32 cellular contexts compared by ENCODE assay signal in genomic region chr1:226920446-226920894, GRCh38. TPM values are rescaled to one million over a fixed set of nuclear protein-coding genes. Genes with fewer than 3 reads are reported as not detected.
DNase-seq lines count a peak whose midpoint lies in the region; ATAC-seq and TF ChIP-seq lines count a peak whose summit lies in the region.
"Had no signal": no experiment of that assay in that cellular context is flagged by ENCODE, and none has a peak within 500 bp of the region (broad histone marks: within the 10 kb centered on the region; RNA-seq: fewer than 3 reads in every experiment).

No MANE protein-coding gene starts in this region.

- H3K9me2 ChIP-seq in GM23338 (ENCODE audit: insufficient read depth) = no peaks in the 10 kb centered on the region

- H3K27ac Mint-ChIP-seq in WTC11 = no peak overlapping the region
- H3K27ac Mint-ChIP-seq in GM23338 = no peak overlapping the region
- H3K27ac Mint-ChIP-seq: activated CD4-positive, alpha-beta memory T cell treated with anti-CD3 and anti-CD28 coated beads, Interleukin-2, amount 10 ng/mL, durations not matched to agents 7 days and 5 days; HFFc6; immature natural killer cell; progenitor cell of endocrine pancreas; stimulated activated effector memory CD8-positive, alpha-beta T cell treated with anti-CD3 and anti-CD28 coated beads, Interleukin-12 subunit alpha, Interleukin-12 subunit beta, amount 100 ng/mL, for 72 hours; T-helper 1 cell treated with Interleukin-12 subunit alpha and Interleukin-12 subunit beta and Interleukin-4 antibody, amounts not matched to agents 30 μg/mL and 1 μg/mL, for 36 hours had no signal

- CTCF ChIA-PET in WTC11 (lab: Charles Lee) = interaction anchor here (1.2 to 1.6 kb wide), 2 partner anchors 50 to 351 kb away, joined by 3 read pairs; partner anchors contain the start of gene PSEN2

- TF ChIP-seq CTCF in WTC11 (IDR thresholded peaks at IDR 0.05) (no peak), right lobe of liver (IDR thresholded peaks at IDR 0.05) (no peak), stomach (IDR thresholded peaks at IDR 0.05) (no peak), GM23338 (conservative IDR thresholded peaks at IDR 0.05; ENCODE audit: low read depth in 2 of 2) (no peak)

- H3K27me3 Mint-ChIP-seq in WTC11 (ENCODE audit: low read depth) = no peaks in the 10 kb centered on the region
- peaks cover 4% of the 10 kb centered on the region for H3K27me3 Mint-ChIP-seq in GM23338 (ENCODE audit: insufficient read depth, low read depth, poor library complexity)
- H3K27me3 Mint-ChIP-seq: activated CD4-positive, alpha-beta memory T cell treated with anti-CD3 and anti-CD28 coated beads, Interleukin-2, amount 10 ng/mL, durations not matched to agents 7 days and 5 days; progenitor cell of endocrine pancreas had no signal

- H3K4me2 ChIP-seq in GM23338 = no peak overlapping the region

- no peaks in the 10 kb centered on the region for H3K9me3 ChIP-seq in right lobe of liver
- H3K9me3 ChIP-seq in stomach = no peaks in the 10 kb centered on the region
- H3K9me3 ChIP-seq: left lung, neutrophil, upper lobe of left lung had no signal

- no peaks in the 10 kb centered on the region for H3K79me2 ChIP-seq in GM23338 (replicated peaks; ENCODE audit: insufficient read depth)

- ATAC-seq in WTC11 = no peak
- ATAC-seq in right lobe of liver = peak in 3 of 4 donors; percentile 75 to 92 (median 81)
- no peak for ATAC-seq in GM23338
- no peak for ATAC-seq in GM18861 (IDR thresholded peaks at IDR 0.05; ENCODE audit: unreplicated experiment)
- ATAC-seq: left lung; naive thymus-derived CD4-positive, alpha-beta T cell; stimulated activated effector memory CD8-positive, alpha-beta T cell treated with anti-CD3 and anti-CD28 coated beads, Interleukin-12 subunit alpha, Interleukin-12 subunit beta, amount 100 ng/mL, for 72 hours had no signal

- H3K36me3 Mint-ChIP-seq in WTC11 (0 out of 2 replicates have a peak, but pooled peaks cover 4% of the 10 kb centered on the region), GM23338 (ENCODE audit: low read depth) (no peaks in the 10 kb centered on the region)
- H3K36me3 Mint-ChIP-seq: stimulated activated effector memory CD8-positive, alpha-beta T cell treated with anti-CD3 and anti-CD28 coated beads, Interleukin-12 subunit alpha, Interleukin-12 subunit beta, amount 100 ng/mL, for 72 hours had no signal

- TF ChIP-seq EP300 in stomach (IDR thresholded peaks at IDR 0.05) = no peak

- H3K4me3 ChIP-seq in right lobe of liver (no peak overlapping the region), stomach (no peak overlapping the region), GM23338 (no peak overlapping the region)
- H3K4me3 ChIP-seq: left lung, upper lobe of left lung had no signal

- H3K4me1 ChIP-seq in right lobe of liver = peaks cover 0 to 14% (median 0%) of the 10 kb centered on the region in 4 donors
- no peaks in the 10 kb centered on the region for H3K4me1 ChIP-seq in stomach
- no peaks in the 10 kb centered on the region for H3K4me1 ChIP-seq in GM23338 (ENCODE audit: insufficient read depth)
- H3K4me1 ChIP-seq: left lung, upper lobe of left lung had no signal

- no peak overlapping the region for H2AFZ ChIP-seq in GM23338

- H3K9me3 Mint-ChIP-seq in WTC11 (peaks cover 12% of the 10 kb centered on the region), GM23338 (no peaks in the 10 kb centered on the region; the same call in 2 of the 3 replicates)
- H3K9me3 Mint-ChIP-seq: activated CD4-positive, alpha-beta memory T cell treated with anti-CD3 and anti-CD28 coated beads, Interleukin-2, amount 10 ng/mL, durations not matched to agents 7 days and 5 days; HFFc6; immature natural killer cell; stimulated activated effector memory CD8-positive, alpha-beta T cell treated with anti-CD3 and anti-CD28 coated beads, Interleukin-12 subunit alpha, Interleukin-12 subunit beta, amount 100 ng/mL, for 72 hours had no signal

- H4K20me1 ChIP-seq in GM23338 (replicated peaks; ENCODE audit: insufficient read depth) = no peaks in the 10 kb centered on the region

- H3K36me3 ChIP-seq in right lobe of liver (no peaks in the 10 kb centered on the region), stomach (peaks cover 0 to 14% (median 7%) of the 10 kb centered on the region in 4 donors), GM23338 (ENCODE audit: insufficient read depth) (no peaks in the 10 kb centered on the region)
- H3K36me3 ChIP-seq: left lung, neutrophil had no signal

- WGBS in right lobe of liver (ENCODE audit: insufficient coverage, low coverage, low lambda C conversion rate, missing lambda C conversion rate) = 46% methylated on average over 2 of the region's 2 CpGs
- 51 to 62% (median 56%) methylated on average over 2 of the region's 2 CpGs for WGBS in stomach, 5 donors

- POLR2A ChIA-PET in WTC11 (lab: Charles Lee) = no interaction called here

- no peaks in the 10 kb centered on the region for H3K27me3 ChIP-seq in right lobe of liver
- H3K27me3 ChIP-seq in stomach = no peaks in the 10 kb centered on the region
- H3K27me3 ChIP-seq in GM23338 (ENCODE audit: insufficient read depth) = no peaks in the 10 kb centered on the region
- H3K27me3 ChIP-seq: left lung, neutrophil, upper lobe of left lung had no signal

- TF ChIP-seq POLR2A in right lobe of liver (IDR thresholded peaks at IDR 0.05) = no peak
- no peak for TF ChIP-seq POLR2A in stomach (IDR thresholded peaks at IDR 0.05)

- 0 out of 2 replicates have a peak, but pooled peaks cover 3% of the 10 kb centered on the region for H3K4me1 Mint-ChIP-seq in WTC11
- H3K4me1 Mint-ChIP-seq in GM23338 = no peaks in the 10 kb centered on the region
- H3K4me1 Mint-ChIP-seq: brain, immature natural killer cell had no signal

- H3F3A ChIP-seq in GM23338 (replicated peaks; ENCODE audit: low read depth) = no peaks in the 10 kb centered on the region

- intact Hi-C loops in cardiac septum (cut with DNase I) = loop anchor here (2.0 kb wide), 2 partner anchors 18 to 64 kb away; no protein-coding TSS in a partner anchor
- intact Hi-C loops in right lobe of liver (cut with DNase I) = no loop called here
- intact Hi-C loops in stomach (cut with DNase I; ENCODE audit: low total_unique reads) = no loop called here

- DNase-seq in WTC11 (ENCODE audit: low spot score) (no peak), cardiac septum (ENCODE audit: low spot score) (peak; percentile 81), right lobe of liver (peak in 2 of 3 donors; percentile 49 to 63), stomach (peak; percentile 71), kidney tubule cell (ENCODE audit: low spot score) (no peak), GM23338 (ENCODE audit: low spot score) (no peak), NCI-H345 (lab: John Stamatoyannopoulos, UW) (no peak)
- DNase-seq: activated CD4-positive, alpha-beta memory T cell treated with anti-CD3 and anti-CD28 coated beads, Interleukin-2, amount 10 ng/mL, durations not matched to agents 7 days and 5 days; activated CD4-positive, CD25-positive, alpha-beta regulatory T cell treated with anti-CD3 and anti-CD28 coated beads, Interleukin-2, amount 50 U/mL, for 72 hours; activated CD8-positive, alpha-beta memory T cell treated with anti-CD3 and anti-CD28 coated beads, Interleukin-2, amount 50 U/mL, for 4 hours; activated naive CD4-positive, alpha-beta T cell treated with Interleukin-2 at 50 U/mL for 16 hours; Calu3; DMS79 treated with DMSO at 0.1 percent for 48 hours; GF-D8; HFFc6; immature natural killer cell; KBM-7; left lung; naive thymus-derived CD4-positive, alpha-beta T cell; NCI-H1105; NCI-H187 treated with DMSO at 0.1 percent for 48 hours; NCI-H2171; NCI-H510A treated with DMSO at 0.1 percent for 48 hours; substantia nigra; upper lobe of left lung had no signal

- H3K4me3 Mint-ChIP-seq in WTC11 = no peak overlapping the region
- no peak overlapping the region for H3K4me3 Mint-ChIP-seq in GM23338
- H3K4me3 Mint-ChIP-seq: activated CD4-positive, alpha-beta memory T cell treated with anti-CD3 and anti-CD28 coated beads, Interleukin-2, amount 10 ng/mL, durations not matched to agents 7 days and 5 days; brain; HFFc6; immature natural killer cell; naive thymus-derived CD4-positive, alpha-beta T cell; stimulated activated effector memory CD8-positive, alpha-beta T cell treated with anti-CD3 and anti-CD28 coated beads, Interleukin-12 subunit alpha, Interleukin-12 subunit beta, amount 100 ng/mL, for 72 hours; T-helper 1 cell treated with Interleukin-12 subunit alpha and Interleukin-12 subunit beta and Interleukin-4 antibody, amounts not matched to agents 30 μg/mL and 1 μg/mL, for 36 hours had no signal

- H3K27ac ChIP-seq in right lobe of liver = peak overlapping the region in 2 of 3 donors; percentile 34 to 45
- H3K27ac ChIP-seq in stomach = peak overlapping the region in 2 of 5 donors; percentile 23 to 64
- no peak overlapping the region for H3K27ac ChIP-seq in GM23338 (ENCODE audit: low read depth)
- H3K27ac ChIP-seq: left lung, neutrophil, RWPE1, upper lobe of left lung had no signal

TF ChIP-seq in WTC11, 78 proteins besides CTCF, POLR2A, EP300 and RAD21 (continues in another document):
- TF ChIP-seq FOXK1 (CRISPR knock-in tag; IDR thresholded peaks at IDR 0.05) (no peak), GABPB1 (CRISPR knock-in tag; IDR thresholded peaks at IDR 0.05) (0 out of 2 replicates have a peak, but pooled peaks have one; percentile 25)

RNA-seq across cellular contexts. Expression of gene COQ8A, which starts 19.6 kb away (rescaled TPM):
- total RNA-seq in WTC11 (2021) = 39.4 to 41.1 TPM (median 40.8 TPM) in 3 replicates
- total RNA-seq in cardiac septum = 168 TPM
- total RNA-seq in right lobe of liver = 10 to 100 TPM; 51.6 to 78.1 (median 69.6) TPM
- 100 to 1,000 TPM in 2 of 5 donors, 10 to 100 TPM in 3; 26.4 to 384 (median 91.7) TPM for total RNA-seq in stomach
- 10 to 100 TPM; 51.6 to 66.4 (median 61.9) TPM for polyA plus RNA-seq in stomach
- 37.4 TPM in 2 replicates for total RNA-seq in GM23338 (2014; rRNA removed; shearing (Covaris generic))
- polyA plus RNA-seq in GM23338 (2016; fragmentation: Nextera tagmentation; extraction: Ambion mirVana) = 25.2 and 28.5 TPM in 2 replicates

RNA-seq across cellular contexts. Expression of gene PSEN2, which starts 50.1 kb away (rescaled TPM):
- 18.4 to 23.5 TPM (median 23.4 TPM) in 3 replicates for total RNA-seq in WTC11 (2021)
- total RNA-seq in cardiac septum = 21.5 TPM
- 10 to 100 TPM; 11.8 to 22.7 (median 15.7) TPM for total RNA-seq in right lobe of liver
- 10 to 100 TPM in 4 of 5 donors, 1 to 10 TPM in 1; 2.7 to 36.2 (median 22.8) TPM for total RNA-seq in stomach
- 10 to 100 TPM in 1 of 3 donors, 1 to 10 TPM in 2; 6.3 to 11.8 (median 8.8) TPM for polyA plus RNA-seq in stomach
- 16.0 and 22.1 TPM in 2 replicates for total RNA-seq in GM23338 (2014; rRNA removed; shearing (Covaris generic))
- 9.6 and 10.0 TPM in 2 replicates for polyA plus RNA-seq in GM23338 (2016; fragmentation: Nextera tagmentation; extraction: Ambion mirVana)

Comparison
In these comparisons a context has a peak if more than half of its experiments do, and no peak if none do; other contexts are left out.
1. ATAC-seq: peak in right lobe of liver (3 of 4); none in WTC11 (single experiment), GM23338 (single experiment) and GM18861 (single experiment).
2. DNase-seq: peak in cardiac septum (single experiment), right lobe of liver (2 of 3) and stomach (single experiment); none in WTC11 (single experiment), kidney tubule cell (single experiment), GM23338 (single experiment) and NCI-H345 (single experiment).